ENCODE assay signal across 27 cellular contexts in the genomic region with DNA sequence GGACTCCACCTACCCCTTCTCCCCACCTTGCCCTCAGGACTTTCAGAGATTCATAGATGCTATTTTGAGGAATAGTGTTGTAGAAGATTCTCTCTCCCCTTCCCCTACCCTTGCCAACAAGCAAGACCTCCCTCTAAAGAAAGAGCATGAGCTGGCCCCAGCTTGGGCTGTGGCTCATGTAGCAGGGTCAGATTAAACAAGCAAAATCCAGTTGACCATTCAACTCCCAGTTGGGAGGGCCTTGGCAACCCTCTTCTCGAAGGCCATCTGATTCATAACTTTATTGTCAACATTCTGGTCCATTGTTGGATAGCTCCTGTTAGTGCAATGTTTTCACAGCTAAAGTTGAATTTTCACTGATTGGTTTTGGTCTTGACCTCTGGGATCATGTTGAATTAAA. TPM values are rescaled to one million over a fixed set of nuclear protein-coding genes. Genes with fewer than 3 reads are reported as not detected.
"Had no signal": no experiment of that assay in that cellular context is flagged by ENCODE, and none has a peak within 500 bp of the region (broad histone marks: within the 10 kb centered on the region; RNA-seq: fewer than 3 reads in every experiment).

No MANE protein-coding gene starts in this region.

- H3K27me3 ChIP-seq: ascending aorta, breast epithelium, dorsolateral prefrontal cortex had no signal

- FAIRE-seq: frontal cortex had no signal

- H3K27ac ChIP-seq: ascending aorta, breast epithelium, coronary artery, dorsolateral prefrontal cortex, WERI-Rb-1 had no signal

- H3K4me3 ChIP-seq: ascending aorta, breast epithelium, coronary artery, dorsolateral prefrontal cortex had no signal

- DNase-seq: activated B cell treated with CpG ODN at 0.5 μM for 24 hours; activated CD4-positive, alpha-beta memory T cell treated with anti-CD3 and anti-CD28 coated beads, Interleukin-2, amount 10 ng/mL, durations not matched to agents 7 days and 5 days; activated CD4-positive, alpha-beta T cell treated with anti-CD3 and anti-CD28 coated beads, Interleukin-2, amount 10 ng/mL, durations not matched to agents 7 days and 5 days; activated CD4-positive, alpha-beta T cell treated with anti-CD3 and anti-CD28 coated beads, Interleukin-2, amount 50 U/mL, for 4 hours; activated effector memory CD4-positive, alpha-beta T cell treated with anti-CD3 and anti-CD28 coated beads, Interleukin-2, amount 50 U/mL, for 16 hours; activated naive CD4-positive, alpha-beta T cell; activated naive CD4-positive, alpha-beta T cell treated with anti-CD3 and anti-CD28 coated beads, Interleukin-2, amount 10 ng/mL, durations not matched to agents 7 days and 5 days; activated naive CD8-positive, alpha-beta T cell treated with anti-CD3 and anti-CD28 coated beads, Interleukin-2, amount 10 ng/mL, durations not matched to agents 7 days and 5 days; activated T-cell treated with anti-CD3 and anti-CD28 coated beads, Interleukin-2, amount 50 U/mL, for 4 hours; dorsolateral prefrontal cortex; effector memory CD4-positive, alpha-beta T cell; endodermal cell; foreskin fibroblast; head of caudate nucleus; T-helper 1 cell; T-helper 17 cell; T1000; WERI-Rb-1 had no signal

- H3K36me3 ChIP-seq: breast epithelium, WERI-Rb-1 had no signal

- H3K4me1 ChIP-seq: breast epithelium had no signal

- ATAC-seq: activated CD4-positive, CD25-positive, alpha-beta regulatory T cell treated with anti-CD3 and anti-CD28 coated beads, Interleukin-2, amount 50 U/mL, for 24 hours; activated naive CD4-positive, alpha-beta T cell treated with anti-CD3 and anti-CD28 coated beads, Interleukin-2, amount 50 U/mL, for 72 hours; activated T-cell treated with anti-CD3 and anti-CD28 coated beads, Interleukin-2, amount 50 U/mL, for 4 hours; activated T-helper 17 cell treated with anti-CD3 and anti-CD28 coated beads, Interleukin-2, amount 50 U/mL, for 72 hours; esophagus mucosa; T-helper 17 cell had no signal

- H3K9me3 ChIP-seq: ascending aorta, breast epithelium had no signal

RNA-seq across cellular contexts. Expression of a gene that starts 41.1 kb away (rescaled TPM):
- total RNA-seq: activated B cell treated with CpG ODN at 0.5 μM for 24 hours; activated CD4-positive, alpha-beta T cell treated with anti-CD3 and anti-CD28 coated beads, Interleukin-2, amount 10 ng/mL, durations not matched to agents 7 days and 5 days; activated T-helper 17 cell treated with anti-CD3 and anti-CD28 coated beads, Interleukin-2, amount 50 U/mL, for 72 hours; epithelial cell of proximal tubule; T-helper 17 cell had no signal
